16 cellular contexts compared by ENCODE assay signal in the genomic region with DNA sequence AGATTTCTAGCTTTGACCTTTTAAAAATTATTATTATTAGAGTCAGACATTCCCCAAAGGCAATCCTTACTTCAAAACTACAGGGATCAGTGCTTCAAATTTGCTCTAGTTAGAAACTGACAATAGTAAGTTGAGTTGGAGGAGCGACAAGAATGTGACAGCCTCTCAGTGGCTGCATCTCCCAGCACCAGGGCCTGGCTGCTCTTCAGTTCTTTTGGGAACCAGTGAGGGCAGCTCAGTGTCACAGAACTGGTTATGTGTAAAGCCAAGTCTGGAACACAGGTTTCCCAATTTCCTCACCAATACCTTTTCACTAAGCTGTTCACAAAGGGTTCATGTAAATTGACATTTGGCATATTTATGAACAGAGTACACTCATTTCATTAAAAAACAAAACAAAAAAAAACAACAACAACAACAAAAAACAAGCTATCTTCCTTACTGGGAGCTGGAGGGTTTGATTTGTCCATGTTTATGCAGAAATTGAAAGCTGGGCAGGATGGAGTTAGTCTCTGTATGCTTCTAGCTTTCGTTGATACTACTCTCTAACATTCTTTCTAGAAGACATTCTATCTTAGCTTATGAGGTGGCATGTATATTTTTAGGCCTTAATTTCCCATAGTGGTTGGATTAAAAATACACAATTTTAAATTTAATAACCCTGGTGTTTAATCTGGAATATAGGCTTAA.
DNase-seq lines count a peak whose midpoint lies in the region; ATAC-seq and TF ChIP-seq lines count a peak whose summit lies in the region.
"Had no signal": no experiment of that assay in that cellular context is flagged by ENCODE, and none has a peak within 500 bp of the region (broad histone marks: within the 10 kb centered on the region; RNA-seq: fewer than 3 reads in every experiment).

No MANE protein-coding gene starts in this region.

- no peaks in the 10 kb centered on the region for H3K9me3 ChIP-seq in adipocyte (ENCODE audit: control insufficient read depth, low read length)
- no peaks in the 10 kb centered on the region for H3K9me3 ChIP-seq in right cardiac atrium (ENCODE audit: control insufficient read depth, low read length)
- no peaks in the 10 kb centered on the region for H3K9me3 ChIP-seq in psoas muscle
- no peaks in the 10 kb centered on the region for H3K9me3 ChIP-seq in GM23248 (ENCODE audit: low read depth)
- H3K9me3 ChIP-seq: Peyer's patch had no signal

- no peak for TF ChIP-seq CTCF in psoas muscle (IDR thresholded peaks at IDR 0.05)

- H3K4me3 ChIP-seq in adipocyte (ENCODE audit: low read length) (no peak overlapping the region), right cardiac atrium (ENCODE audit: low read length) (no peak overlapping the region), psoas muscle (no peak overlapping the region), GM23248 (no peak overlapping the region)
- H3K4me3 ChIP-seq: Peyer's patch had no signal

- H3K36me3 ChIP-seq in adipocyte (ENCODE audit: control insufficient read depth, insufficient read depth, low read length, severe bottlenecking) (no peaks in the 10 kb centered on the region), psoas muscle (ENCODE audit: insufficient read depth in 1 of 2, low read depth in 1 of 2) (no peaks in the 10 kb centered on the region), GM23248 (ENCODE audit: low read depth) (no peaks in the 10 kb centered on the region)
- H3K36me3 ChIP-seq: Peyer's patch had no signal

- H3F3A ChIP-seq in GM23248 (ENCODE audit: insufficient read depth), result no peaks in the 10 kb centered on the region

- intact Hi-C loops in Right ventricle myocardium inferior (cut with DNase I) (loop anchor here (5.0 kb wide), 1 partner anchor 76 kb away; no protein-coding TSS in a partner anchor), right cardiac atrium (cut with DNase I) (loop anchor here in 1 of 4 donors (1.0 kb wide), 1 partner anchor 16 kb away; no protein-coding TSS in a partner anchor), psoas muscle (cut with DNase I) (no loop called here)

- H3K4me2 ChIP-seq in GM23248 (ENCODE audit: unreplicated experiment), result no peak overlapping the region

- no peaks in the 10 kb centered on the region for H3K9me2 ChIP-seq in GM23248 (ENCODE audit: insufficient read depth)

- H3K4me1 ChIP-seq in adipocyte (ENCODE audit: control insufficient read depth, insufficient read depth, low read length), result peaks cover 17% of the 10 kb centered on the region
- peaks cover 2% of the 10 kb centered on the region for H3K4me1 ChIP-seq in right cardiac atrium (ENCODE audit: control insufficient read depth, insufficient read depth, low read length)
- peaks cover 17% of the 10 kb centered on the region for H3K4me1 ChIP-seq in psoas muscle
- H3K4me1 ChIP-seq in GM23248 (ENCODE audit: insufficient read depth), result no peaks in the 10 kb centered on the region
- H3K4me1 ChIP-seq: Peyer's patch had no signal

- no peaks in the 10 kb centered on the region for H3K79me2 ChIP-seq in GM23248 (ENCODE audit: insufficient read depth)

- DNase-seq in adipocyte (ENCODE audit: low read depth) (peak; percentile 44), Right ventricle myocardium inferior (ENCODE audit: missing footprints) (no peak), right cardiac atrium (peak; percentile 39 to 77 (median 69)), psoas muscle (no peak), GM23248 (no peak), dedifferentiated amniotic fluid mesenchymal stem cell (ENCODE audit: extremely low spot score) (no peak), NCI-H1092 treated with DMSO at 0.1 percent for 48 hours (lab: John Stamatoyannopoulos, UW) (no peak), NCI-H187 treated with DMSO at 0.1 percent for 48 hours (lab: John Stamatoyannopoulos, UW) (no peak)
- DNase-seq: COR-L47, KBM-7, NCI-H1436 treated with DMSO at 0.1 percent for 48 hours, NCI-H2081 treated with DMSO at 0.1 percent for 48 hours, NCI-H510A treated with DMSO at 0.1 percent for 48 hours, Peyer's patch, SHP77 had no signal

- no peak overlapping the region for H3K9ac ChIP-seq in adipocyte (ENCODE audit: low read length)
- H3K9ac ChIP-seq in GM23248, result no peak overlapping the region

- 58% methylated on average over 2 of the region's 2 CpGs for WGBS in right cardiac atrium
- WGBS in psoas muscle, 3 donors, result 33 to 57% (median 36%) methylated on average over 2 of the region's 2 CpGs
- WGBS in GM23248 (ENCODE audit: low coverage in 1 of 2, low lambda C conversion rate in 2 of 2, missing lambda C conversion rate in 2 of 2), 2 experiments, result 2% methylated on average over 2 of the region's 2 CpGs

- in situ Hi-C loops in GM23248 (cut with MboI), result no loop called here

- no peaks in the 10 kb centered on the region for H4K20me1 ChIP-seq in GM23248 (ENCODE audit: insufficient read depth)

- ATAC-seq in Right ventricle myocardium inferior, result peak; percentile 94
- peak; percentile 91 to 93 for ATAC-seq in right cardiac atrium
- ATAC-seq in psoas muscle, result peak; percentile 64 to 82 (median 77)

- H2AFZ ChIP-seq in GM23248, result no peak overlapping the region

- H3K27ac ChIP-seq in right cardiac atrium (ENCODE audit: low read length) (no peak overlapping the region), psoas muscle (no peak overlapping the region), GM23248 (no peak overlapping the region)
- H3K27ac ChIP-seq: C4-2B, Peyer's patch had no signal

- H3K27me3 ChIP-seq in adipocyte (replicated peaks; ENCODE audit: control insufficient read depth, insufficient read depth, low read length) (no peaks in the 10 kb centered on the region), right cardiac atrium (ENCODE audit: control insufficient read depth, insufficient read depth) (no peaks in the 10 kb centered on the region), psoas muscle (ENCODE audit: insufficient read depth in 3 of 3, low read length in 2 of 3) (no peaks in the 10 kb centered on the region), GM23248 (replicated peaks; ENCODE audit: insufficient read depth) (no peaks in the 10 kb centered on the region)
- H3K27me3 ChIP-seq: Peyer's patch had no signal

Comparison
In these comparisons a context has a peak if more than half of its experiments do, and no peak if none do; other contexts are left out.
1. DNase-seq: peak in adipocyte (single experiment) and right cardiac atrium (3 of 3); none in Right ventricle myocardium inferior (single experiment), psoas muscle (0 of 2), GM23248 (single experiment), dedifferentiated amniotic fluid mesenchymal stem cell (single experiment), NCI-H1092 treated with DMSO at 0.1 percent for 48 hours (single experiment) and NCI-H187 treated with DMSO at 0.1 percent for 48 hours (single experiment).
2. Peak in every context shown above with its lines, with median percentiles within 50 percentile points of each other: ATAC-seq.